ENCODE assay signal across 10 cellular contexts in genomic region chr6:29676981-29677601, GRCh38. TPM values are rescaled to one million over a fixed set of nuclear protein-coding genes. Genes with fewer than 3 reads are reported as not detected.
DNase-seq lines count a peak whose midpoint lies in the region; ATAC-seq and TF ChIP-seq lines count a peak whose summit lies in the region.
"Had no signal": no experiment of that assay in that cellular context is flagged by ENCODE, and none has a peak within 500 bp of the region (broad histone marks: within the 10 kb centered on the region; RNA-seq: fewer than 3 reads in every experiment).

No MANE protein-coding gene starts in this region.

- 12% methylated on average over 2 of the region's 2 CpGs for WGBS in mammary epithelial cell (ENCODE audit: low coverage, missing lambda C conversion rate)

- intact Hi-C loops in mammary epithelial cell (cut with micrococcal nuclease): no loop called here

- H3K79me2 ChIP-seq in mammary epithelial cell (ENCODE audit: insufficient read depth, low read length): no peaks in the 10 kb centered on the region

- H3K27ac ChIP-seq in mammary epithelial cell (ENCODE audit: insufficient read depth, low read depth, low read length): peak overlapping the region; percentile 84

- peaks cover 2 to 23% (median 6%) of the 10 kb centered on the region in 5 donors for H3K27me3 Mint-ChIP-seq in naive thymus-derived CD8-positive, alpha-beta T cell

- no peak for TF ChIP-seq CTCF in mammary epithelial cell (conservative IDR thresholded peaks at IDR 0.05 in 1 of 2, IDR thresholded peaks at IDR 0.05 in 1 of 2; ENCODE audit: extremely low read depth in 1 of 2, insufficient read depth in 1 of 2, low read depth in 1 of 2, low read length in 2 of 2)

- dilution Hi-C loops in mammary epithelial cell (cut with HindIII; ENCODE audit: low sequenced_read_pairs): no loop called here

- no peak for ATAC-seq in naive thymus-derived CD8-positive, alpha-beta T cell
- ATAC-seq in HG03175 (IDR thresholded peaks at IDR 0.05; ENCODE audit: unreplicated experiment): no peak

- no peak overlapping the region for H3K9ac ChIP-seq in mammary epithelial cell (ENCODE audit: insufficient read depth, low read length)

- peaks cover 8% of the 10 kb centered on the region for H3K9me3 ChIP-seq in mammary epithelial cell (replicated peaks; ENCODE audit: insufficient read depth, low read length)

- in situ Hi-C loops in mammary epithelial cell (cut with MboI; ENCODE audit: low sequenced_read_pairs in 2 of 2): no loop called here

- no peak overlapping the region for H3K4me3 ChIP-seq in mammary epithelial cell (replicated peaks in 1 of 3; ENCODE audit: insufficient read depth in 1 of 3, low read depth in 2 of 3, low read length in 3 of 3)

- H2AFZ ChIP-seq in mammary epithelial cell (ENCODE audit: low read depth, low read length): peak overlapping the region; percentile 43

- peaks cover 4 to 8% (median 6%) of the 10 kb centered on the region in 4 donors for H3K4me1 Mint-ChIP-seq in naive thymus-derived CD8-positive, alpha-beta T cell

- H3K27ac Mint-ChIP-seq in naive thymus-derived CD8-positive, alpha-beta T cell: peak overlapping the region in 6 of 10 donors; percentile 29 to 82 (median 65)

- no peaks in the 10 kb centered on the region for H3K36me3 ChIP-seq in mammary epithelial cell (ENCODE audit: insufficient read depth, low read length)

- H4K20me1 ChIP-seq in mammary epithelial cell (ENCODE audit: insufficient read depth, low read length): no peaks in the 10 kb centered on the region

- peaks cover 0 to 2% (median 0%) of the 10 kb centered on the region in 9 donors for H3K9me3 Mint-ChIP-seq in naive thymus-derived CD8-positive, alpha-beta T cell

- peaks cover 53% of the 10 kb centered on the region for H3K4me1 ChIP-seq in mammary epithelial cell (ENCODE audit: insufficient read depth, low read length)

- H3K4me3 Mint-ChIP-seq in naive thymus-derived CD8-positive, alpha-beta T cell: peak overlapping the region in 1 of 10 donors; percentile 34

- BruUV-seq in mammary epithelial cell (replicated peaks; lab: Mats Ljungman, UMichigan): no TSS peak

- no peak overlapping the region for H3K4me2 ChIP-seq in mammary epithelial cell (ENCODE audit: insufficient read depth, low read depth, low read length)

- CTCF ChIA-PET in mammary epithelial cell (lab: Charles Lee; ENCODE audit: low non-redundant PET): interaction anchor here (0.8 kb wide), 1 partner anchor 27 kb away, joined by 4 read pairs; no protein-coding TSS in a partner anchor

- POLR2A ChIA-PET in naive thymus-derived CD8-positive, alpha-beta T cell (lab: Charles Lee): no interaction called here

- no peaks in the 10 kb centered on the region for H3K36me3 Mint-ChIP-seq in naive thymus-derived CD8-positive, alpha-beta T cell

- peak; percentile 29 for DNase-seq in NCI-H748 (lab: John Stamatoyannopoulos, UW; ENCODE audit: unreplicated experiment)
- DNase-seq in NCI-H748 treated with DMSO at 0.1 percent for 48 hours (lab: John Stamatoyannopoulos, UW): no peak
- DNase-seq in M059J (ENCODE audit: low read depth): peak; percentile 89
- DNase-seq in mammary epithelial cell: peak; percentile 77
- no peak for DNase-seq in naive thymus-derived CD8-positive, alpha-beta T cell
- DNase-seq in RPMI8226: no peak
- no peak for DNase-seq in 8988T
- DNase-seq: ACHN had no signal

- H3K27me3 ChIP-seq in mammary epithelial cell (ENCODE audit: insufficient read depth, low read length): no peaks in the 10 kb centered on the region

RNA-seq across cellular contexts. Expression of gene ZFP57, which starts 3.9 kb away (rescaled TPM):
- 0.05 TPM in 1 of 2 replicates, not detected in the other for total RNA-seq in M059J (2014; rRNA removed; shearing (Covaris generic))
- total RNA-seq in mammary epithelial cell: 10 to 100 TPM in 1 of 2 donors, 1 to 10 TPM in 1; 2.4 to 30.8 TPM
- polyA plus RNA-seq in mammary epithelial cell: 1.1 TPM
- not detected for polyA minus RNA-seq in mammary epithelial cell
- total RNA-seq in naive thymus-derived CD8-positive, alpha-beta T cell: 1 to 10 TPM; 4.6 to 5.6 TPM
- 1 to 10 TPM in 1 of 3 donors, not detected in 2; 1.8 TPM for polyA plus RNA-seq in naive thymus-derived CD8-positive, alpha-beta T cell

RNA-seq across cellular contexts. Expression of gene MOG, which starts 20.2 kb away (rescaled TPM):
- not detected in 2 replicates for total RNA-seq in M059J (2014; rRNA removed; shearing (Covaris generic))
- not detected for total RNA-seq in mammary epithelial cell
- not detected for polyA plus RNA-seq in mammary epithelial cell
- not detected for polyA minus RNA-seq in mammary epithelial cell
- total RNA-seq in naive thymus-derived CD8-positive, alpha-beta T cell: not detected
- not detected for polyA plus RNA-seq in naive thymus-derived CD8-positive, alpha-beta T cell
- total RNA-seq: activated CD8-positive, alpha-beta memory T cell treated with anti-CD3 and anti-CD28 coated beads for 36 hours had no signal

RNA-seq across cellular contexts. Expression of gene GABBR1, which starts 44.1 kb away (rescaled TPM):
- total RNA-seq in M059J (2014; rRNA removed; shearing (Covaris generic)): 2.1 TPM in 2 replicates
- total RNA-seq in mammary epithelial cell: 10 to 100 TPM; 14.5 to 78.4 TPM
- 13.5 TPM for polyA plus RNA-seq in mammary epithelial cell
- 47.3 TPM for polyA minus RNA-seq in mammary epithelial cell
- 10 to 100 TPM; 33.3 to 36.4 TPM for total RNA-seq in naive thymus-derived CD8-positive, alpha-beta T cell
- under 1 TPM; 0.46 to 0.92 (median 0.64) TPM for polyA plus RNA-seq in naive thymus-derived CD8-positive, alpha-beta T cell

RNA-seq across cellular contexts. Expression of gene HLA-F, which starts 46.1 kb away (rescaled TPM):
- 379 and 414 TPM in 2 replicates for total RNA-seq in M059J (2014; rRNA removed; shearing (Covaris generic))
- 10 to 100 TPM; 27.2 to 35.4 TPM for total RNA-seq in mammary epithelial cell
- polyA plus RNA-seq in mammary epithelial cell: 32.4 TPM
- polyA minus RNA-seq in mammary epithelial cell: 13.4 TPM
- total RNA-seq in naive thymus-derived CD8-positive, alpha-beta T cell: 100 to 1,000 TPM; 717 to 744 TPM
- polyA plus RNA-seq in naive thymus-derived CD8-positive, alpha-beta T cell: 100 to 1,000 TPM; 457 to 626 (median 619) TPM

Comparison
In these comparisons a context has a peak if more than half of its experiments do, and no peak if none do; other contexts are left out.
1. DNase-seq: peak in NCI-H748 (single experiment), M059J (single experiment) and mammary epithelial cell (single experiment); none in NCI-H748 treated with DMSO at 0.1 percent for 48 hours (single experiment), naive thymus-derived CD8-positive, alpha-beta T cell (0 of 10), RPMI8226 (single experiment) and 8988T (single experiment).